16 cellular contexts compared by ENCODE assay signal in genomic region chr9:113525831-113526230, GRCh38.
DNase-seq lines count a peak whose midpoint lies in the region; ATAC-seq and TF ChIP-seq lines count a peak whose summit lies in the region.
"Had no signal": no experiment of that assay in that cellular context is flagged by ENCODE, and none has a peak within 500 bp of the region (broad histone marks: within the 10 kb centered on the region; RNA-seq: fewer than 3 reads in every experiment).

No MANE protein-coding gene starts in this region.

- CTCF ChIA-PET in CD4-positive, alpha-beta memory T cell (lab: Charles Lee; ENCODE audit: partially characterized antibody), result interaction anchor here (0.8 to 1.3 kb wide), 2 partner anchors 8 to 53 kb away, joined by 3 to 4 read pairs; no protein-coding TSS in a partner anchor

- peak overlapping the region in 1 of 8 donors; percentile 32 for H3K4me3 Mint-ChIP-seq in CD4-positive, alpha-beta memory T cell
- H3K4me3 Mint-ChIP-seq in activated T-helper 17 cell treated with anti-CD3 and anti-CD28 coated beads, Interleukin-2, amount 50 U/mL, for 72 hours, result peak overlapping the region; percentile 91

- H3K27me3 Mint-ChIP-seq in CD4-positive, alpha-beta memory T cell, result no peaks in the 10 kb centered on the region
- H3K27me3 Mint-ChIP-seq in activated T-helper 17 cell treated with anti-CD3 and anti-CD28 coated beads, Interleukin-2, amount 50 U/mL, for 72 hours, result no peaks in the 10 kb centered on the region

- intact Hi-C loops in CD4-positive, alpha-beta memory T cell (cut with micrococcal nuclease), result no loop called here
- intact Hi-C loops in gastrocnemius medialis (cut with DNase I; ENCODE audit: low total_unique reads), result no loop called here

- H3K9me3 Mint-ChIP-seq in CD4-positive, alpha-beta memory T cell, result no peaks in the 10 kb centered on the region
- no peaks in the 10 kb centered on the region for H3K9me3 Mint-ChIP-seq in activated T-helper 17 cell treated with anti-CD3 and anti-CD28 coated beads, Interleukin-2, amount 50 U/mL, for 72 hours

- peaks cover 40 to 67% (median 55%) of the 10 kb centered on the region in 4 donors for H3K4me1 Mint-ChIP-seq in CD4-positive, alpha-beta memory T cell
- H3K4me1 Mint-ChIP-seq in activated T-helper 17 cell treated with anti-CD3 and anti-CD28 coated beads, Interleukin-2, amount 50 U/mL, for 72 hours, result peaks cover 37% of the 10 kb centered on the region

- no peaks in the 10 kb centered on the region for H3K27me3 ChIP-seq in CD4-positive, alpha-beta memory T cell (ENCODE audit: insufficient read depth, low read length)
- no peaks in the 10 kb centered on the region for H3K27me3 ChIP-seq in gastroesophageal sphincter
- no peaks in the 10 kb centered on the region for H3K27me3 ChIP-seq in gastrocnemius medialis

- H3K36me3 Mint-ChIP-seq in CD4-positive, alpha-beta memory T cell, result peaks cover 31 to 59% of the 10 kb centered on the region in 2 donors
- peaks cover 96% of the 10 kb centered on the region for H3K36me3 Mint-ChIP-seq in activated T-helper 17 cell treated with anti-CD3 and anti-CD28 coated beads, Interleukin-2, amount 50 U/mL, for 72 hours (ENCODE audit: low read depth)

- no peak overlapping the region for H3K4me3 ChIP-seq in CD4-positive, alpha-beta memory T cell (ENCODE audit: low read length in 2 of 2)
- H3K4me3 ChIP-seq in gastroesophageal sphincter, result no peak overlapping the region
- H3K4me3 ChIP-seq in gastrocnemius medialis, result no peak overlapping the region
- H3K4me3 ChIP-seq in coronary artery, result no peak overlapping the region
- H3K4me3 ChIP-seq: mucosa of descending colon had no signal

- peaks cover 47% of the 10 kb centered on the region for H3K36me3 ChIP-seq in CD4-positive, alpha-beta memory T cell (ENCODE audit: insufficient read depth, low read length)
- H3K36me3 ChIP-seq in gastroesophageal sphincter (peaks cover 0 to 31% of the 10 kb centered on the region in 2 donors), gastrocnemius medialis (no peaks in the 10 kb centered on the region)

- no peak for ATAC-seq in activated T-helper 17 cell treated with anti-CD3 and anti-CD28 coated beads, Interleukin-2, amount 50 U/mL, for 72 hours (replicated peaks)
- ATAC-seq in gastroesophageal sphincter (no peak), gastrocnemius medialis (no peak), HG02973 (IDR thresholded peaks at IDR 0.05; ENCODE audit: unreplicated experiment) (no peak)
- ATAC-seq: esophagus mucosa, mucosa of descending colon had no signal

- TF ChIP-seq CTCF in gastroesophageal sphincter (IDR thresholded peaks at IDR 0.05) (no peak), gastrocnemius medialis (IDR thresholded peaks at IDR 0.05 in 4 of 5, conservative IDR thresholded peaks at IDR 0.05 in 1 of 5) (no peak), coronary artery (IDR thresholded peaks at IDR 0.05) (no peak)

- no peak for TF ChIP-seq EP300 in gastroesophageal sphincter (IDR thresholded peaks at IDR 0.05)

- no peaks in the 10 kb centered on the region for H3K9me3 ChIP-seq in CD4-positive, alpha-beta memory T cell (ENCODE audit: control insufficient read depth in 1 of 2, low read length in 2 of 2)
- no peaks in the 10 kb centered on the region for H3K9me3 ChIP-seq in gastroesophageal sphincter
- no peaks in the 10 kb centered on the region for H3K9me3 ChIP-seq in gastrocnemius medialis
- H3K9me3 ChIP-seq: mucosa of descending colon had no signal

- peak overlapping the region in 4 of 7 donors; percentile 22 to 88 (median 61) for H3K27ac Mint-ChIP-seq in CD4-positive, alpha-beta memory T cell
- H3K27ac Mint-ChIP-seq in activated T-helper 17 cell treated with anti-CD3 and anti-CD28 coated beads, Interleukin-2, amount 50 U/mL, for 72 hours, result no peak overlapping the region

- in situ Hi-C loops in gastrocnemius medialis (cut with MboI; ENCODE audit: low sequenced_read_pairs in 4 of 4), result no loop called here

- no peak for TF ChIP-seq POLR2A in gastroesophageal sphincter (IDR thresholded peaks at IDR 0.05)
- TF ChIP-seq POLR2A in gastrocnemius medialis (IDR thresholded peaks at IDR 0.05), result no peak

- WGBS in gastroesophageal sphincter (ENCODE audit: low coverage in 1 of 2), 2 donors, result 91% methylated on average over 5 of the region's 8 CpGs; no CpG with 5 or more reads in 1 of the 2 donors

- H3K27ac ChIP-seq in CD4-positive, alpha-beta memory T cell (ENCODE audit: low read depth, low read length), result no peak overlapping the region
- H3K27ac ChIP-seq in gastroesophageal sphincter (peak overlapping the region; percentile 73 to 84 (median 77)), gastrocnemius medialis (peak overlapping the region; percentile 31 to 79 (median 66)), coronary artery (peak overlapping the region in 1 of 2 donors; percentile 43)
- H3K27ac ChIP-seq: HL-60, KMS-11 had no signal

- H3K4me1 ChIP-seq in CD4-positive, alpha-beta memory T cell (ENCODE audit: insufficient read depth, low read length), result peaks cover 57% of the 10 kb centered on the region
- H3K4me1 ChIP-seq in gastroesophageal sphincter, result peaks cover 16 to 98% (median 46%) of the 10 kb centered on the region in 3 donors
- peaks cover 64 to 77% of the 10 kb centered on the region in 2 donors for H3K4me1 ChIP-seq in gastrocnemius medialis

- DNase-seq in CD4-positive, alpha-beta memory T cell, result no peak
- DNase-seq in gastrocnemius medialis (no peak), coronary artery (ENCODE audit: low spot score) (no peak)
- no peak for DNase-seq in stimulated activated CD4-positive, alpha-beta T cell treated with anti-CD3 and anti-CD28 coated beads, Interleukin-1b, Interleukin-23, amount 100 ng/mL, for 48 hours
- DNase-seq in stimulated activated CD8-positive, alpha-beta memory T cell treated with anti-CD3 and anti-CD28 coated beads, Interleukin-4, amount 100 ng/mL, for 48 hours, result no peak
- DNase-seq: activated CD4-positive, alpha-beta T cell treated with anti-CD3 and anti-CD28 coated beads, Interleukin-2, amount 50 U/mL, for 48 hours; cortex of kidney; kidney; mucosa of descending colon; NCI-H1092 treated with DMSO at 0.1 percent for 48 hours had no signal

- POLR2A ChIA-PET in CD4-positive, alpha-beta memory T cell (lab: Charles Lee; ENCODE audit: partially characterized antibody), result interaction anchor here (1.1 to 16.5 kb wide), 3 partner anchors 8 to 55 kb away, joined by 5 to 342 read pairs (median 62); no protein-coding TSS in a partner anchor
